ENCODE assay signal across 15 cellular contexts in the genomic region with DNA sequence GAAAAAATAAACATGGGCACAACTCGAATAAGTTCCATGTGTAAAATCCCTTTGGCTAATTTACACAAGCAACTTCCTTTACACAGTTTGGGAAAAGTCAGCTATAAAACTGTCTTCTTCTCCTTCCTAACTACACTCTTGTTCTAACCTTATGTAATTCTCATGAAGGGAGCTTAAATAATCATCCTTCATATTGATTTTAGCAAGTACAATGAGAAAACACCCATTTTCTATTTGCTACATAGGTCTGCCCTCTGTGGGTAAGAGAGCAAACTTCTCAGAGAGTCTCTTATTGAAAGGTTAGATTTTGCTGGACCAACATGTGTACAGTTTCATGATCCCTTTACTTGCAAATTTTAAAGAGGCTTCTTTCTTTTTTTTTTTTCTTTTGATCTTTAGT.
A peak's percentile ranks its signal among the peaks of the same experiment; 100 is the strongest.
DNase-seq lines count a peak whose midpoint lies in the region; TF ChIP-seq lines count a peak whose summit lies in the region.
"Had no signal": no experiment of that assay in that cellular context is flagged by ENCODE, and none has a peak within 500 bp of the region (broad histone marks: within the 10 kb centered on the region; RNA-seq: fewer than 3 reads in every experiment).

No MANE protein-coding gene starts in this region.

- POLR2A ChIA-PET in SK-N-SH (lab: Yijun Ruan, JAX), result no interaction called here

- H4K20me1 ChIP-seq in mammary epithelial cell (ENCODE audit: insufficient read depth, low read length) (no peaks in the 10 kb centered on the region), SK-N-SH (ENCODE audit: insufficient read depth) (no peaks in the 10 kb centered on the region)

- no peaks in the 10 kb centered on the region for H3K36me3 ChIP-seq in mammary epithelial cell (ENCODE audit: insufficient read depth, low read length)
- no peaks in the 10 kb centered on the region for H3K36me3 ChIP-seq in breast epithelium
- no peaks in the 10 kb centered on the region for H3K36me3 ChIP-seq in SK-N-SH (replicated peaks in 1 of 2; ENCODE audit: control insufficient read depth in 1 of 2, insufficient read depth in 2 of 2, low read length in 1 of 2)
- H3K36me3 ChIP-seq: HAP-1, left ventricle myocardium inferior, suprapubic skin had no signal

- 67% methylated on average over 1 of the region's 1 CpG for WGBS in mammary epithelial cell (ENCODE audit: low coverage, missing lambda C conversion rate)
- WGBS in SK-N-SH (ENCODE audit: low lambda C conversion rate), result 53% methylated on average over 1 of the region's 1 CpG

- H3K9me3 ChIP-seq in mammary epithelial cell (replicated peaks; ENCODE audit: insufficient read depth, low read length) (no peaks in the 10 kb centered on the region), breast epithelium (no peaks in the 10 kb centered on the region), SK-N-SH (no peaks in the 10 kb centered on the region)
- H3K9me3 ChIP-seq: HAP-1, left ventricle myocardium inferior, suprapubic skin had no signal

- no peak overlapping the region for H3K27ac ChIP-seq in mammary epithelial cell (ENCODE audit: insufficient read depth, low read depth, low read length)
- H3K27ac ChIP-seq in breast epithelium, result no peak overlapping the region
- no peak overlapping the region for H3K27ac ChIP-seq in SK-N-SH (ENCODE audit: low read depth in 2 of 2, low read length in 1 of 2)
- H3K27ac ChIP-seq: left ventricle myocardium inferior, suprapubic skin had no signal

- CTCF ChIA-PET in mammary epithelial cell (lab: Charles Lee; ENCODE audit: low non-redundant PET), result interaction anchor here (1.1 kb wide), 1 partner anchor 80 kb away, joined by 8 read pairs; no protein-coding TSS in a partner anchor
- CTCF ChIA-PET in SK-N-SH (lab: Yijun Ruan, JAX), result interaction anchor here (1.2 to 3.6 kb wide), 2 partner anchors 19 to 283 kb away, joined by 3 to 16 read pairs; no protein-coding TSS in a partner anchor
- CTCF ChIA-PET in activated naive CD4-positive, alpha-beta T cell treated with anti-CD3 and anti-CD28 coated beads, Interleukin-2, amount 10 ng/mL, durations not matched to agents 7 days and 5 days (lab: Charles Lee), result no interaction called here

- H3K36me3 Mint-ChIP-seq in type B pancreatic cell, result peaks cover 3% of the 10 kb centered on the region
- H3K36me3 Mint-ChIP-seq in activated naive CD4-positive, alpha-beta T cell treated with anti-CD3 and anti-CD28 coated beads, Interleukin-2, amount 10 ng/mL, durations not matched to agents 7 days and 5 days, result no peaks in the 10 kb centered on the region

- H3K4me1 ChIP-seq in mammary epithelial cell (ENCODE audit: insufficient read depth, low read length) (peaks cover 24% of the 10 kb centered on the region), breast epithelium (no peaks in the 10 kb centered on the region), SK-N-SH (ENCODE audit: control insufficient read depth in 1 of 2, insufficient read depth in 2 of 2, low read depth in 1 of 2, low read length in 1 of 2) (peaks cover 0 to 11% of the 10 kb centered on the region in 2 experiments; a peak in 2 of 4 replicates)
- H3K4me1 ChIP-seq: left ventricle myocardium inferior had no signal

- no peaks in the 10 kb centered on the region for H3K27me3 Mint-ChIP-seq in type B pancreatic cell
- H3K27me3 Mint-ChIP-seq in activated naive CD4-positive, alpha-beta T cell treated with anti-CD3 and anti-CD28 coated beads, Interleukin-2, amount 10 ng/mL, durations not matched to agents 7 days and 5 days, result no peaks in the 10 kb centered on the region

- H3K4me3 ChIP-seq in mammary epithelial cell (replicated peaks in 1 of 3; ENCODE audit: insufficient read depth in 1 of 3, low read depth in 2 of 3, low read length in 3 of 3), result no peak overlapping the region
- H3K4me3 ChIP-seq in breast epithelium, result no peak overlapping the region
- no peak overlapping the region for H3K4me3 ChIP-seq in SK-N-SH (ENCODE audit: low read depth in 2 of 2, low read length in 1 of 2)
- H3K4me3 ChIP-seq: HAP-1, left ventricle myocardium inferior, suprapubic skin had no signal

- TF ChIP-seq RAD21 in SK-N-SH (IDR thresholded peaks at IDR 0.05; ENCODE audit: low read length), result 0 out of 2 replicates have a peak, but pooled peaks have one; percentile 9

- no peak for DNase-seq in mammary epithelial cell
- DNase-seq in breast epithelium (ENCODE audit: low spot score in 2 of 2), result no peak
- DNase-seq in SK-N-SH, result no peak
- DNase-seq in fibroblast of the conjunctiva (ENCODE audit: low read depth), result peak; percentile 17
- DNase-seq in type B pancreatic cell (ENCODE audit: extremely low spot score, unreplicated experiment), result no peak
- DNase-seq in stimulated activated CD4-positive, alpha-beta T cell treated with anti-CD3 and anti-CD28 coated beads, Interleukin-12 subunit alpha, Interleukin-12 subunit beta, amount 100 ng/mL, for 4 hours, result no peak
- no peak for DNase-seq in activated naive CD4-positive, alpha-beta T cell treated with anti-CD3 and anti-CD28 coated beads, Interleukin-2, amount 10 ng/mL, durations not matched to agents 7 days and 5 days
- DNase-seq in activated CD4-positive, alpha-beta T cell treated with anti-CD3 and anti-CD28 coated beads, Interleukin-2, amount 50 U/mL, for 1 hour, result no peak
- DNase-seq: activated CD8-positive, alpha-beta memory T cell treated with anti-CD3 and anti-CD28 coated beads, Interleukin-2, amount 50 U/mL, for 48 hours; aorta; left ventricle myocardium inferior; NCI-H510A treated with DMSO at 0.1 percent for 48 hours had no signal

- no peak for TF ChIP-seq POLR2A in breast epithelium (IDR thresholded peaks at IDR 0.05)

- TF ChIP-seq CTCF in mammary epithelial cell (conservative IDR thresholded peaks at IDR 0.05 in 1 of 2, IDR thresholded peaks at IDR 0.05 in 1 of 2; ENCODE audit: extremely low read depth in 1 of 2, insufficient read depth in 1 of 2, low read depth in 1 of 2, low read length in 2 of 2) (peak; percentile 10 to 32), breast epithelium (IDR thresholded peaks at IDR 0.05) (no peak), SK-N-SH (IDR thresholded peaks at IDR 0.05) (peak; percentile 52), type B pancreatic cell (conservative IDR thresholded peaks at IDR 0.05) (peak; percentile 65)

- dilution Hi-C loops in mammary epithelial cell (cut with HindIII; ENCODE audit: low sequenced_read_pairs), result loop anchor here (5.0 kb wide), 1 partner anchor 88 kb away; no protein-coding TSS in a partner anchor

- peaks cover 22% of the 10 kb centered on the region for H3K4me1 Mint-ChIP-seq in type B pancreatic cell (ENCODE audit: unreplicated experiment)
- H3K4me1 Mint-ChIP-seq in activated naive CD4-positive, alpha-beta T cell treated with anti-CD3 and anti-CD28 coated beads, Interleukin-2, amount 10 ng/mL, durations not matched to agents 7 days and 5 days, result no peaks in the 10 kb centered on the region

- H3K79me2 ChIP-seq in mammary epithelial cell (ENCODE audit: insufficient read depth, low read length) (no peaks in the 10 kb centered on the region), SK-N-SH (ENCODE audit: insufficient read depth) (no peaks in the 10 kb centered on the region)

- BruUV-seq in mammary epithelial cell (replicated peaks; lab: Mats Ljungman, UMichigan), result no TSS peak

- no peaks in the 10 kb centered on the region for H3K27me3 ChIP-seq in mammary epithelial cell (ENCODE audit: insufficient read depth, low read length)
- peaks cover 0 to 13% of the 10 kb centered on the region in 2 donors for H3K27me3 ChIP-seq in breast epithelium
- H3K27me3 ChIP-seq in SK-N-SH (ENCODE audit: insufficient read depth), result no peaks in the 10 kb centered on the region
- H3K27me3 ChIP-seq: suprapubic skin had no signal

- no peak overlapping the region for H3K27ac Mint-ChIP-seq in type B pancreatic cell
- H3K27ac Mint-ChIP-seq in activated naive CD4-positive, alpha-beta T cell treated with anti-CD3 and anti-CD28 coated beads, Interleukin-2, amount 10 ng/mL, durations not matched to agents 7 days and 5 days, result no peak overlapping the region
- H3K27ac Mint-ChIP-seq: T-helper 2 cell treated with Interferon-gamma antibody and Interleukin-4, amounts not matched to agents 5 μg/mL and 100 μg/mL, for 36 hours had no signal

- H3K4me2 ChIP-seq in mammary epithelial cell (ENCODE audit: insufficient read depth, low read depth, low read length), result no peak overlapping the region
- no peak overlapping the region for H3K4me2 ChIP-seq in SK-N-SH

- H3K9me3 Mint-ChIP-seq in type B pancreatic cell, result no peaks in the 10 kb centered on the region
- peaks cover 4% of the 10 kb centered on the region for H3K9me3 Mint-ChIP-seq in activated naive CD4-positive, alpha-beta T cell treated with anti-CD3 and anti-CD28 coated beads, Interleukin-2, amount 10 ng/mL, durations not matched to agents 7 days and 5 days

- intact Hi-C loops in mammary epithelial cell (cut with micrococcal nuclease) (no loop called here), breast epithelium (cut with DNase I; ENCODE audit: low total_unique reads) (no loop called here)

- in situ Hi-C loops in mammary epithelial cell (cut with MboI; ENCODE audit: low sequenced_read_pairs in 2 of 2), result loop anchor here (10.0 to 25.0 kb wide), 3 partner anchors 282 to 707 kb away; no protein-coding TSS in a partner anchor

- H3F3A ChIP-seq in SK-N-SH (replicated peaks; ENCODE audit: insufficient read depth), result peaks cover 10% of the 10 kb centered on the region

- TF ChIP-seq EP300 in SK-N-SH (IDR thresholded peaks at IDR 0.05; ENCODE audit: borderline replicate concordance in 1 of 2, low read depth in 1 of 2, low read length in 1 of 2), result no peak

- H3K4me3 Mint-ChIP-seq in type B pancreatic cell, result no peak overlapping the region
- H3K4me3 Mint-ChIP-seq in activated naive CD4-positive, alpha-beta T cell treated with anti-CD3 and anti-CD28 coated beads, Interleukin-2, amount 10 ng/mL, durations not matched to agents 7 days and 5 days, result no peak overlapping the region
- H3K4me3 Mint-ChIP-seq: T-helper 2 cell treated with Interferon-gamma antibody and Interleukin-4, amounts not matched to agents 5 μg/mL and 100 μg/mL, for 36 hours had no signal

- no peaks in the 10 kb centered on the region for H3K9me2 ChIP-seq in SK-N-SH

- peak overlapping the region; percentile 3 for H2AFZ ChIP-seq in mammary epithelial cell (ENCODE audit: low read depth, low read length)
- H2AFZ ChIP-seq in SK-N-SH (ENCODE audit: low read depth), result peak overlapping the region; percentile 25; the same call in 1 of the 2 replicates

- H3K9ac ChIP-seq in mammary epithelial cell (ENCODE audit: insufficient read depth, low read length), result no peak overlapping the region
- H3K9ac ChIP-seq in SK-N-SH, result no peak overlapping the region

TF ChIP-seq in SK-N-SH, 30 proteins besides CTCF, POLR2A, EP300 and RAD21 (continues in another document):
- TF ChIP-seq, protein P1, sequence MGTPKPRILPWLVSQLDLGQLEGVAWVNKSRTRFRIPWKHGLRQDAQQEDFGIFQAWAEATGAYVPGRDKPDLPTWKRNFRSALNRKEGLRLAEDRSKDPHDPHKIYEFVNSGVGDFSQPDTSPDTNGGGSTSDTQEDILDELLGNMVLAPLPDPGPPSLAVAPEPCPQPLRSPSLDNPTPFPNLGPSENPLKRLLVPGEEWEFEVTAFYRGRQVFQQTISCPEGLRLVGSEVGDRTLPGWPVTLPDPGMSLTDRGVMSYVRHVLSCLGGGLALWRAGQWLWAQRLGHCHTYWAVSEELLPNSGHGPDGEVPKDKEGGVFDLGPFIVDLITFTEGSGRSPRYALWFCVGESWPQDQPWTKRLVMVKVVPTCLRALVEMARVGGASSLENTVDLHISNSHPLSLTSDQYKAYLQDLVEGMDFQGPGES (IDR thresholded peaks at IDR 0.05; ENCODE audit: low read depth, low read length), result no peak
- no peak for TF ChIP-seq CHD2 (IDR thresholded peaks at IDR 0.05; ENCODE audit: low read length, partially characterized antibody)

Comparison
In these comparisons a context has a peak if more than half of its experiments do, and no peak if none do; other contexts are left out.
1. CTCF ChIP-seq: peak in mammary epithelial cell (2 of 2), SK-N-SH (single experiment) and type B pancreatic cell (single experiment); none in breast epithelium (0 of 3).